ENCODE assay signal across 8 cellular contexts in genomic region chr18:48676756-48677368, GRCh38.
A peak's percentile ranks its signal among the peaks of the same experiment; 100 is the strongest.
DNase-seq lines count a peak whose midpoint lies in the region; ATAC-seq, FAIRE-seq and TF ChIP-seq lines count a peak whose summit lies in the region.

No MANE protein-coding gene starts in this region.

- peaks cover 3% of the 10 kb centered on the region for H3K4me1 Mint-ChIP-seq in activated B cell treated with CpG ODN at 0.5 μM for 24 hours

- no peak overlapping the region for H3K27ac Mint-ChIP-seq in activated B cell treated with CpG ODN at 0.5 μM for 24 hours

- H3K4me3 ChIP-seq in AG09309 (ENCODE audit: control insufficient read depth, low read depth, low read length) (no peak overlapping the region), bronchial epithelial cell (ENCODE audit: low read depth, low read length) (no peak overlapping the region), kidney epithelial cell (ENCODE audit: low read depth, low read length) (no peak overlapping the region)

- intact Hi-C loops in activated B cell treated with CpG ODN at 0.5 μM for 24 hours (cut with micrococcal nuclease) = loop anchor here (2.0 to 10.0 kb wide), 5 partner anchors 236 to 1750 kb away; partner anchors contain the start of genes MYO5B and SMAD7

- ATAC-seq in GM19025 (IDR thresholded peaks at IDR 0.05; ENCODE audit: low read depth, unreplicated experiment) (peak; percentile 50), activated B cell treated with CpG ODN at 0.5 μM for 24 hours (ENCODE audit: low read depth) (peak; percentile 38)

- H3K27me3 Mint-ChIP-seq in activated B cell treated with CpG ODN at 0.5 μM for 24 hours = no peaks in the 10 kb centered on the region

- peaks cover 3% of the 10 kb centered on the region for H3K36me3 ChIP-seq in bronchial epithelial cell (ENCODE audit: control insufficient read depth, insufficient read depth, low read length)
- H3K36me3 ChIP-seq in kidney epithelial cell (ENCODE audit: control insufficient read depth, insufficient read depth, low read length) = no peaks in the 10 kb centered on the region

- no peak overlapping the region for H3K4me3 Mint-ChIP-seq in activated B cell treated with CpG ODN at 0.5 μM for 24 hours

- H3K27me3 ChIP-seq in bronchial epithelial cell (ENCODE audit: control insufficient read depth, insufficient read depth, low read length) (no peaks in the 10 kb centered on the region), kidney epithelial cell (ENCODE audit: control insufficient read depth, insufficient read depth, low read length) (no peaks in the 10 kb centered on the region)

- TF ChIP-seq CTCF in AG09309 (IDR thresholded peaks at IDR 0.05; ENCODE audit: control insufficient read depth, insufficient read depth, low read depth, low read length, missing control alignments) (peak; percentile 85), activated B cell treated with CpG ODN at 0.5 μM for 24 hours (IDR thresholded peaks at IDR 0.05) (no peak), bronchial epithelial cell (IDR thresholded peaks at IDR 0.05; ENCODE audit: insufficient read depth, low read length, severe bottlenecking) (peak; percentile 72), kidney epithelial cell (IDR thresholded peaks at IDR 0.05; ENCODE audit: insufficient read depth, low read length, poor library complexity, severe bottlenecking) (peak; percentile 83)

- no peak for DNase-seq in AG09309 (ENCODE audit: low read depth)
- peak; percentile 43 for DNase-seq in NCI-H1048 (lab: John Stamatoyannopoulos, UW)
- DNase-seq in activated B cell treated with CpG ODN at 0.5 μM for 24 hours = peak; percentile 59
- peak; percentile 10 for DNase-seq in bronchial epithelial cell (ENCODE audit: low read depth)
- no peak for DNase-seq in kidney epithelial cell (ENCODE audit: low read depth)
- DNase-seq in stimulated activated CD4-positive, alpha-beta T cell treated with anti-CD3 and anti-CD28 coated beads, Interleukin-2, amount 100 ng/mL, for 4 hours (ENCODE audit: low read depth) = peak; percentile 36
- no peak for DNase-seq in cortex of kidney (lab: John Stamatoyannopoulos, UW)

- peak; percentile 28 for FAIRE-seq in bronchial epithelial cell (lab: Jason Lieb, UNC)

- POLR2A ChIA-PET in activated B cell treated with CpG ODN at 0.5 μM for 24 hours (lab: Charles Lee) = no interaction called here

- H3K36me3 Mint-ChIP-seq in activated B cell treated with CpG ODN at 0.5 μM for 24 hours (ENCODE audit: low read depth) = no peaks in the 10 kb centered on the region

- H3K9me3 Mint-ChIP-seq in activated B cell treated with CpG ODN at 0.5 μM for 24 hours = no peaks in the 10 kb centered on the region

- CTCF ChIA-PET in activated B cell treated with CpG ODN at 0.5 μM for 24 hours (lab: Charles Lee) = interaction anchor here (1.2 to 3.7 kb wide), 2 partner anchors 502 to 1187 kb away, joined by 3 to 17 read pairs; no protein-coding TSS in a partner anchor

Comparison
In these comparisons a context has a peak if more than half of its experiments do, and no peak if none do; other contexts are left out.
1. DNase-seq: peak in NCI-H1048 (single experiment), activated B cell treated with CpG ODN at 0.5 μM for 24 hours (single experiment), bronchial epithelial cell (single experiment) and stimulated activated CD4-positive, alpha-beta T cell treated with anti-CD3 and anti-CD28 coated beads, Interleukin-2, amount 100 ng/mL, for 4 hours (single experiment); none in AG09309 (single experiment), kidney epithelial cell (single experiment) and cortex of kidney (single experiment).